ENCODE assay signal across 23 cellular contexts in genomic region chr12:48527891-48528670, GRCh38. TPM values are rescaled to one million over a fixed set of nuclear protein-coding genes. Genes with fewer than 3 reads are reported as not detected.
DNase-seq lines count a peak whose midpoint lies in the region; ATAC-seq, FAIRE-seq and TF ChIP-seq lines count a peak whose summit lies in the region.
"Had no signal": no experiment of that assay in that cellular context is flagged by ENCODE, and none has a peak within 500 bp of the region (broad histone marks: within the 10 kb centered on the region; RNA-seq: fewer than 3 reads in every experiment).

No MANE protein-coding gene starts in this region.

- H2BK15ac ChIP-seq in H1 (ENCODE audit: low read length) = no peak overlapping the region

- intact Hi-C loops in lower leg skin (cut with DNase I; ENCODE audit: low total_unique reads) = no loop called here

- H3K9me3 ChIP-seq in H1 (ENCODE audit: insufficient read depth in 2 of 2, low read depth in 1 of 2, low read length in 1 of 2) = peaks cover 0 to 2% of the 10 kb centered on the region in 2 experiments; a peak in 2 of 4 replicates
- H3K9me3 ChIP-seq in osteoblast (ENCODE audit: low read depth, low read length) = no peaks in the 10 kb centered on the region
- H3K9me3 ChIP-seq: A549, BE2C had no signal

- H3K9ac ChIP-seq in H1 (replicated peaks in 1 of 4; ENCODE audit: extremely low read depth in 1 of 4, low read depth in 3 of 4, low read length in 3 of 4) = no peak overlapping the region
- H3K9ac ChIP-seq: BLaER1 treated with 17β-estradiol and CSF1 and Interleukin-3, amounts not matched to agents 10 nM and 100 nM had no signal

- no peak overlapping the region for H4K5ac ChIP-seq in H1 (ENCODE audit: insufficient read length, low read depth, low read length)

- no peak for TF ChIP-seq RAD21 in H1 (IDR thresholded peaks at IDR 0.05 in 1 of 2, conservative IDR thresholded peaks at IDR 0.05 in 1 of 2; ENCODE audit: low read depth in 2 of 2, low read length in 2 of 2)

- no peak overlapping the region for H2AK5ac ChIP-seq in H1 (ENCODE audit: low read depth, low read length)

- H2AFZ ChIP-seq in H1 (ENCODE audit: low read length) (no peak overlapping the region), osteoblast (ENCODE audit: low read length) (no peak overlapping the region)

- FAIRE-seq in H1 (lab: Jason Lieb, UNC) = no peak
- FAIRE-seq: A549, GM12878 had no signal

- no peak overlapping the region for H2BK12ac ChIP-seq in H1 (ENCODE audit: low read depth, low read length)

- no peak overlapping the region for H3K18ac ChIP-seq in H1 (ENCODE audit: extremely low read depth, low read length)

- no peak overlapping the region for H4K91ac ChIP-seq in H1 (replicated peaks; ENCODE audit: insufficient read length, low read length)

- H3K14ac ChIP-seq in H1 (ENCODE audit: insufficient read length) = no peak overlapping the region

- no peak for ATAC-seq in omental fat pad (ENCODE audit: low FRiP score)
- ATAC-seq: A549, GM12878 had no signal

- TF ChIP-seq CTCF in H1 (IDR thresholded peaks at IDR 0.05; ENCODE audit: control extremely low read depth in 1 of 3, insufficient read depth in 1 of 3, low read depth in 1 of 3, low read length in 3 of 3) (no peak), osteoblast (IDR thresholded peaks at IDR 0.05; ENCODE audit: extremely low read depth, low read depth, low read length) (no peak), lower leg skin (IDR thresholded peaks at IDR 0.05) (no peak), omental fat pad (IDR thresholded peaks at IDR 0.05) (no peak)

- no peak overlapping the region for H3K4ac ChIP-seq in H1 (replicated peaks; ENCODE audit: insufficient read length, low read depth, low read length)

- H3K36me3 ChIP-seq in H1 (ENCODE audit: control insufficient read depth in 2 of 4, insufficient read depth in 4 of 4, low read length in 3 of 4) (no peaks in the 10 kb centered on the region), osteoblast (ENCODE audit: insufficient read depth, low read length) (no peaks in the 10 kb centered on the region)
- H3K36me3 ChIP-seq: BE2C; BLaER1 treated with 17β-estradiol and CSF1 and Interleukin-3, amounts not matched to agents 10 nM and 100 nM had no signal

- no peak for TF ChIP-seq EP300 in H1 (IDR thresholded peaks at IDR 0.05; ENCODE audit: borderline replicate concordance in 1 of 2, low read depth in 2 of 2, low read length in 2 of 2)

- peak overlapping the region; percentile 51; the same call in 1 of the 2 replicates for H4K8ac ChIP-seq in H1 (ENCODE audit: extremely low read depth, insufficient read depth, low read length)

- TF ChIP-seq POLR2A in H1 (IDR thresholded peaks at IDR 0.05; ENCODE audit: control extremely low read depth in 1 of 2, low read depth in 2 of 2, low read length in 2 of 2) (no peak), lower leg skin (IDR thresholded peaks at IDR 0.05) (no peak)

- DNase-seq in Daoy (ENCODE audit: low read depth) (peak; percentile 20), H1 (ENCODE audit: low read depth in 1 of 2, low spot score in 2 of 2) (no peak), osteoblast (ENCODE audit: insufficient read length, low spot score, missing footprints) (peak; percentile 56), NCI-H2196 (lab: John Stamatoyannopoulos, UW; ENCODE audit: unreplicated experiment) (no peak), lower leg skin (ENCODE audit: low spot score in 2 of 2) (no peak), omental fat pad (ENCODE audit: low spot score) (no peak), T-helper 2 cell (no peak)
- DNase-seq: 8988T; ACHN; AML-193; BE2C; Calu3; CD4-positive, alpha-beta memory T cell; COR-L47; DMS53; DMS79 treated with DMSO at 0.1 percent for 48 hours; GDM1; GOT3; H7; HCEC 1CT had no signal

- no peak overlapping the region for H2BK20ac ChIP-seq in H1 (ENCODE audit: low read length)

- no peak overlapping the region for H3K56ac ChIP-seq in H1 (replicated peaks; ENCODE audit: insufficient read length, low read depth, low read length)

- H3K4me3 ChIP-seq in H1 (ENCODE audit: extremely low read depth in 1 of 4, insufficient read depth in 2 of 4, low read depth in 3 of 4, low read length in 4 of 4) = no peak overlapping the region
- no peak overlapping the region for H3K4me3 ChIP-seq in osteoblast (ENCODE audit: insufficient read depth, low read length)
- no peak overlapping the region for H3K4me3 ChIP-seq in lower leg skin (ENCODE audit: low read depth, poor library complexity, severe bottlenecking)
- H3K4me3 ChIP-seq: A549; BLaER1 treated with 17β-estradiol and CSF1 and Interleukin-3, amounts not matched to agents 10 nM and 100 nM; GM12878 had no signal

- no peaks in the 10 kb centered on the region for H3K4me1 ChIP-seq in H1 (replicated peaks in 1 of 4; ENCODE audit: control insufficient read depth in 3 of 4, insufficient read depth in 4 of 4, low read length in 3 of 4)
- no peaks in the 10 kb centered on the region for H3K4me1 ChIP-seq in osteoblast (ENCODE audit: insufficient read depth, low read length)
- H3K4me1 ChIP-seq: A549; BE2C; BLaER1 treated with 17β-estradiol and CSF1 and Interleukin-3, amounts not matched to agents 10 nM and 100 nM had no signal

- no peaks in the 10 kb centered on the region for H4K20me1 ChIP-seq in H1 (replicated peaks in 1 of 2; ENCODE audit: control insufficient read depth in 1 of 2, insufficient read depth in 2 of 2, low read length in 2 of 2)
- H4K20me1 ChIP-seq in osteoblast (ENCODE audit: insufficient read depth, low read length) = no peaks in the 10 kb centered on the region
- H4K20me1 ChIP-seq: BLaER1 treated with 17β-estradiol and CSF1 and Interleukin-3, amounts not matched to agents 10 nM and 100 nM had no signal

- H3K23me2 ChIP-seq in H1 (ENCODE audit: low read depth, low read length) = no peaks in the 10 kb centered on the region

- CTCF ChIA-PET in H1 (lab: Charles Lee; ENCODE audit: partially characterized antibody) = interaction anchor here (0.6 to 1.1 kb wide), 3 partner anchors 14 to 274 kb away, joined by 3 to 5 read pairs (median 3); no protein-coding TSS in a partner anchor

- WGBS in H1 (ENCODE audit: extremely low coverage in 1 of 2, insufficient coverage in 1 of 2, insufficient read length in 1 of 2, insufficient replicate concordance in 2 of 2, low coverage in 1 of 2, low lambda C conversion rate in 2 of 2, missing lambda C conversion rate in 1 of 2), 2 experiments = 95% methylated on average over 44 of the region's 44 CpGs; no CpG with 5 or more reads in 1 of the 2 experiments
- 90 to 92% methylated on average over 35 to 44 of the region's 44 CpGs for WGBS in lower leg skin, 2 donors

- no peak overlapping the region for H3K27ac ChIP-seq in H1 (ENCODE audit: low read depth, low read length)
- H3K27ac ChIP-seq in osteoblast (ENCODE audit: low read depth, low read length) = no peak overlapping the region
- H3K27ac ChIP-seq: A549; BLaER1 treated with 17β-estradiol and CSF1 and Interleukin-3, amounts not matched to agents 10 nM and 100 nM had no signal

- POLR2A ChIA-PET in H1 (lab: Charles Lee; ENCODE audit: partially characterized antibody) = no interaction called here

- H3K4me2 ChIP-seq in H1 (ENCODE audit: insufficient read depth in 1 of 2, low read depth in 2 of 2, low read length in 2 of 2) (no peak overlapping the region), osteoblast (ENCODE audit: insufficient read depth, low read length) (no peak overlapping the region)
- H3K4me2 ChIP-seq: A549; BLaER1 treated with 17β-estradiol and CSF1 and Interleukin-3, amounts not matched to agents 10 nM and 100 nM had no signal

- H2BK5ac ChIP-seq in H1 (ENCODE audit: low read depth, low read length) = no peak overlapping the region

- H3K27me3 ChIP-seq in H1 (replicated peaks in 1 of 4; ENCODE audit: control insufficient read depth in 3 of 4, extremely low read depth in 1 of 4, insufficient read depth in 3 of 4, low read length in 3 of 4) (no peaks in the 10 kb centered on the region), osteoblast (ENCODE audit: insufficient read depth, low read length) (no peaks in the 10 kb centered on the region)
- H3K27me3 ChIP-seq: BLaER1 treated with 17β-estradiol and CSF1 and Interleukin-3, amounts not matched to agents 10 nM and 100 nM had no signal

- H3K79me2 ChIP-seq in H1 (ENCODE audit: control insufficient read depth in 1 of 2, insufficient read depth in 2 of 2, low read length in 2 of 2) = no peaks in the 10 kb centered on the region
- no peaks in the 10 kb centered on the region for H3K79me2 ChIP-seq in osteoblast (ENCODE audit: insufficient read depth, low read length)

- H3K79me1 ChIP-seq in H1 (ENCODE audit: low read depth, low read length) = no peaks in the 10 kb centered on the region

- H3K23ac ChIP-seq in H1 (ENCODE audit: insufficient read length) = no peak overlapping the region

- no peak overlapping the region for H2BK120ac ChIP-seq in H1 (replicated peaks; ENCODE audit: low read depth, low read length)

RNA-seq across cellular contexts. Expression of gene OR8S1, which starts 2.6 kb away (rescaled TPM):
- not detected in 2 replicates for total RNA-seq in Daoy (2014; rRNA removed; shearing (Covaris generic))
- not detected in 2 replicates for total RNA-seq in H1 (2021; fragmentation: NEBNext Ultra II Directional; extraction: Animal tissue kit (Norgen Biotek cat#: 25700))
- not detected in 2 replicates for polyA plus RNA-seq in H1 (2011; rRNA removed)
- not detected for polyA plus RNA-seq in H1 (2011; cell fraction: cytosol; rRNA removed)
- not detected for polyA plus RNA-seq in H1 (2011; cell fraction: nucleus; rRNA removed)
- polyA plus RNA-seq in H1 (2012, experiment 1 of 2) = not detected in 4 replicates
- polyA plus RNA-seq in H1 (2012, experiment 2 of 2) = not detected
- polyA plus RNA-seq in H1 (2013, experiment 1 of 2) = not detected
- not detected for polyA plus RNA-seq in H1 (2013, experiment 2 of 2)
- not detected in 2 replicates for polyA minus RNA-seq in H1 (2011; rRNA and poly(A)+ RNA removed)
- not detected for polyA minus RNA-seq in H1 (2011; cell fraction: cytosol; rRNA and poly(A)+ RNA removed)
- not detected for polyA minus RNA-seq in H1 (2011; cell fraction: nucleus; rRNA and poly(A)+ RNA removed)
- not detected in 2 replicates for total RNA-seq in osteoblast
- total RNA-seq in lower leg skin = not detected
- not detected for total RNA-seq in omental fat pad
- total RNA-seq: Calu3; CD4-positive, alpha-beta memory T cell; GM12878; H7 had no signal
- polyA plus RNA-seq: A549; CD4-positive, alpha-beta memory T cell; GM12878 had no signal

RNA-seq across cellular contexts. Expression of gene LALBA, which starts 41.8 kb away (rescaled TPM):
- total RNA-seq in Daoy (2014; rRNA removed; shearing (Covaris generic)) = not detected in 2 replicates
- total RNA-seq in H1 (2021; fragmentation: NEBNext Ultra II Directional; extraction: Animal tissue kit (Norgen Biotek cat#: 25700)) = not detected in 2 replicates
- polyA plus RNA-seq in H1 (2011; rRNA removed) = not detected in 2 replicates
- not detected for polyA plus RNA-seq in H1 (2011; cell fraction: cytosol; rRNA removed)
- polyA plus RNA-seq in H1 (2011; cell fraction: nucleus; rRNA removed) = not detected
- polyA plus RNA-seq in H1 (2012, experiment 1 of 2) = not detected in 4 replicates
- polyA plus RNA-seq in H1 (2012, experiment 2 of 2) = not detected
- not detected for polyA plus RNA-seq in H1 (2013, experiment 1 of 2)
- polyA plus RNA-seq in H1 (2013, experiment 2 of 2) = not detected
- not detected in 2 replicates for polyA minus RNA-seq in H1 (2011; rRNA and poly(A)+ RNA removed)
- polyA minus RNA-seq in H1 (2011; cell fraction: cytosol; rRNA and poly(A)+ RNA removed) = not detected
- polyA minus RNA-seq in H1 (2011; cell fraction: nucleus; rRNA and poly(A)+ RNA removed) = not detected
- total RNA-seq in osteoblast (not detected in 2 replicates), lower leg skin (not detected), omental fat pad (not detected)
- total RNA-seq: Calu3; CD4-positive, alpha-beta memory T cell; GM12878; H7 had no signal
- polyA plus RNA-seq: A549; CD4-positive, alpha-beta memory T cell; GM12878 had no signal

RNA-seq across cellular contexts. Expression of gene C12orf54, which starts 45.8 kb away (rescaled TPM):
- not detected in 2 replicates for total RNA-seq in Daoy (2014; rRNA removed; shearing (Covaris generic))
- not detected in 2 replicates for total RNA-seq in H1 (2021; fragmentation: NEBNext Ultra II Directional; extraction: Animal tissue kit (Norgen Biotek cat#: 25700))
- polyA plus RNA-seq in H1 (2011; rRNA removed) = not detected in 2 replicates
- not detected for polyA plus RNA-seq in H1 (2011; cell fraction: cytosol; rRNA removed)
- not detected for polyA plus RNA-seq in H1 (2011; cell fraction: nucleus; rRNA removed)
- not detected in 4 replicates for polyA plus RNA-seq in H1 (2012, experiment 1 of 2)
- polyA plus RNA-seq in H1 (2012, experiment 2 of 2) = not detected
- not detected for polyA plus RNA-seq in H1 (2013, experiment 1 of 2)
- not detected for polyA plus RNA-seq in H1 (2013, experiment 2 of 2)
- 0.54 TPM in 1 of 2 replicates, not detected in the other for polyA minus RNA-seq in H1 (2011; rRNA and poly(A)+ RNA removed)
- not detected for polyA minus RNA-seq in H1 (2011; cell fraction: cytosol; rRNA and poly(A)+ RNA removed)
- not detected for polyA minus RNA-seq in H1 (2011; cell fraction: nucleus; rRNA and poly(A)+ RNA removed)
- total RNA-seq in osteoblast (not detected in 2 replicates), lower leg skin (not detected), omental fat pad (under 1 TPM in 1 of 4 donors, not detected in 3; 0.72 TPM)
- total RNA-seq: Calu3; CD4-positive, alpha-beta memory T cell; H7 had no signal
- polyA plus RNA-seq: A549; CD4-positive, alpha-beta memory T cell had no signal

RNA-seq across cellular contexts. Expression of gene ANP32D, which starts 55.7 kb away (rescaled TPM):
- not detected in 2 replicates for total RNA-seq in Daoy (2014; rRNA removed; shearing (Covaris generic))
- total RNA-seq in H1 (2021; fragmentation: NEBNext Ultra II Directional; extraction: Animal tissue kit (Norgen Biotek cat#: 25700)) = not detected in 2 replicates
- not detected in 2 replicates for polyA plus RNA-seq in H1 (2011; rRNA removed)
- polyA plus RNA-seq in H1 (2011; cell fraction: cytosol; rRNA removed) = not detected
- not detected for polyA plus RNA-seq in H1 (2011; cell fraction: nucleus; rRNA removed)
- not detected in 4 replicates for polyA plus RNA-seq in H1 (2012, experiment 1 of 2)
- polyA plus RNA-seq in H1 (2012, experiment 2 of 2) = not detected
- not detected for polyA plus RNA-seq in H1 (2013, experiment 1 of 2)
- not detected for polyA plus RNA-seq in H1 (2013, experiment 2 of 2)
- polyA minus RNA-seq in H1 (2011; rRNA and poly(A)+ RNA removed) = not detected in 2 replicates
- polyA minus RNA-seq in H1 (2011; cell fraction: cytosol; rRNA and poly(A)+ RNA removed) = not detected
- polyA minus RNA-seq in H1 (2011; cell fraction: nucleus; rRNA and poly(A)+ RNA removed) = not detected
- total RNA-seq in osteoblast (not detected in 2 replicates), lower leg skin (not detected), omental fat pad (not detected)
- total RNA-seq: Calu3; CD4-positive, alpha-beta memory T cell; GM12878; H7 had no signal
- polyA plus RNA-seq: A549; CD4-positive, alpha-beta memory T cell; GM12878 had no signal

Comparison
In these comparisons a context has a peak if more than half of its experiments do, and no peak if none do; other contexts are left out.
1. DNase-seq: peak in Daoy (single experiment) and osteoblast (single experiment); none in H1 (0 of 2), NCI-H2196 (single experiment), lower leg skin (0 of 2), omental fat pad (single experiment) and T-helper 2 cell (0 of 5).